8 cellular contexts compared by ENCODE assay signal in the genomic region with DNA sequence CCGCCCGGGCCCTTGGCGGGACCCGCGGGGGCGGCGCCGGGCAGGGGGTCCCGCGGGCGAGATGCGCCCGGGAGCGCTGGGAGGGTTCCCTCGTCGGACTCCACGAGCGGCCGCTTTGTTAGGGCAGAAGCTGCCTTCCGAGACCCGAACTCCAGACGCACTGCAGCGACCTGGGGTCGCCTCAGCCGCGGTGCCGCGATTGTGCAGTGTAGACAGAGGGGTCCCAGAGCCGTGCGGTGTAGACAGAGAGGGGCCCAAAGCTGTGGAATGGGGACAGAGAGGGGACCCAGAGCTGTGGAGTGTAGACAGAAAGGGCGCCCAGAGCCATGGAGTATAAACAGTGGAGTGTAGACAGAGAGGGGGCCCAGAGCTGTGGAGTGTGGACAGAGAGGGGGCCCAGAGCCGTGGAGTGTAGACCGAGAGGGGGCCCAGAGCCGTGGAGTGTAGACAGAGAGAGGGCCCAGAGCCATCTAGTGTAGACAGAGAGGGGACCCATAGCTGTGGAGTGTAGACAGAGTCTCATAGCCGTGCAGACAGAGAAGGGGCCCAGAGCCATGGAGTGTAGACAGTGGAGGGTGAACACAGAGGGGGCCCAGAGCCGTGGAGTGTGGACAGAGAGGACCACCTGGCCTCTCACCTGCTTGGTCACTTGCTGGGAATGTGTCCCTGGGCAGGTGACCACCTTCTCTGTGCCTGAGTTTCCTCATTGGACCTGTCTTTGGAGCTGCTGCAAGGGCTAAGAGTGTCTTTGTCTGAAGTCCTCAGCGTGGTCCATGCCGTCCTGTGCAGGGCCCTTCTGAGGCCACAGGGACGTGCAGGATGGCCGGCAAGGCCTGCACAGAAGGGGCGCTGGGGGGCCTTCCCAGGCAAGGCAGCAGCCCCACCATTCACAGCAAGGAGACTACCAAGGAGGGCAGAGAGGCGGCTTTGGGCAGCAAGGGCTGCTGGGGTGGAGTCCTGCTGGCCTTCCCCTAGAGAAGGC. TPM values are rescaled to one million over a fixed set of nuclear protein-coding genes. Genes with fewer than 3 reads are reported as not detected.
A peak's percentile ranks its signal among the peaks of the same experiment; 100 is the strongest.
DNase-seq lines count a peak whose midpoint lies in the region; ATAC-seq lines count a peak whose summit lies in the region.

No MANE protein-coding gene starts in this region.

- no peak for ATAC-seq in activated naive CD8-positive, alpha-beta T cell treated with anti-CD3 and anti-CD28 coated beads, Interleukin-2, amount 50 U/mL, for 24 hours
- peak; percentile 5 for ATAC-seq in stimulated activated naive CD8-positive, alpha-beta T cell treated with anti-CD3 and anti-CD28 coated beads, Interleukin-15, amount 100 ng/mL, for 72 hours
- ATAC-seq in GM21447 (IDR thresholded peaks at IDR 0.05; ENCODE audit: unreplicated experiment) = no peak

- H3K27me3 Mint-ChIP-seq in activated CD4-positive, alpha-beta T cell treated with anti-CD3 and anti-CD28 coated beads, Interleukin-2, amount 10 ng/mL, durations not matched to agents 7 days and 5 days = peaks cover 63% of the 10 kb centered on the region
- peaks cover 39% of the 10 kb centered on the region for H3K27me3 Mint-ChIP-seq in activated naive CD8-positive, alpha-beta T cell treated with anti-CD3 and anti-CD28 coated beads, Interleukin-2, amount 50 U/mL, for 24 hours
- peaks cover 87% of the 10 kb centered on the region for H3K27me3 Mint-ChIP-seq in stimulated activated naive CD8-positive, alpha-beta T cell treated with anti-CD3 and anti-CD28 coated beads, Interleukin-15, amount 100 ng/mL, for 72 hours

- POLR2A ChIA-PET in activated CD4-positive, alpha-beta T cell treated with anti-CD3 and anti-CD28 coated beads, Interleukin-2, amount 10 ng/mL, durations not matched to agents 7 days and 5 days (lab: Charles Lee) = no interaction called here

- H3K36me3 Mint-ChIP-seq in activated CD4-positive, alpha-beta T cell treated with anti-CD3 and anti-CD28 coated beads, Interleukin-2, amount 10 ng/mL, durations not matched to agents 7 days and 5 days (ENCODE audit: low read depth) = no peaks in the 10 kb centered on the region
- H3K36me3 Mint-ChIP-seq in activated naive CD8-positive, alpha-beta T cell treated with anti-CD3 and anti-CD28 coated beads, Interleukin-2, amount 50 U/mL, for 24 hours (ENCODE audit: low read depth) = no peaks in the 10 kb centered on the region

- no peaks in the 10 kb centered on the region for H3K9me3 Mint-ChIP-seq in activated CD4-positive, alpha-beta T cell treated with anti-CD3 and anti-CD28 coated beads, Interleukin-2, amount 10 ng/mL, durations not matched to agents 7 days and 5 days
- H3K9me3 Mint-ChIP-seq in activated naive CD8-positive, alpha-beta T cell treated with anti-CD3 and anti-CD28 coated beads, Interleukin-2, amount 50 U/mL, for 24 hours = peaks cover 7% of the 10 kb centered on the region
- peaks cover 13% of the 10 kb centered on the region in 2 donors for H3K9me3 Mint-ChIP-seq in stimulated activated naive CD8-positive, alpha-beta T cell treated with anti-CD3 and anti-CD28 coated beads, Interleukin-15, amount 100 ng/mL, for 72 hours

- peak overlapping the region; percentile 72 for H3K4me3 Mint-ChIP-seq in activated CD4-positive, alpha-beta T cell treated with anti-CD3 and anti-CD28 coated beads, Interleukin-2, amount 10 ng/mL, durations not matched to agents 7 days and 5 days
- H3K4me3 Mint-ChIP-seq in activated naive CD8-positive, alpha-beta T cell treated with anti-CD3 and anti-CD28 coated beads, Interleukin-2, amount 50 U/mL, for 24 hours = peak overlapping the region; percentile 56
- H3K4me3 Mint-ChIP-seq in stimulated activated naive CD8-positive, alpha-beta T cell treated with anti-CD3 and anti-CD28 coated beads, Interleukin-15, amount 100 ng/mL, for 72 hours = peak overlapping the region; percentile 62 to 82

- H3K27ac Mint-ChIP-seq in activated CD4-positive, alpha-beta T cell treated with anti-CD3 and anti-CD28 coated beads, Interleukin-2, amount 10 ng/mL, durations not matched to agents 7 days and 5 days = peak overlapping the region; percentile 70
- no peak overlapping the region for H3K27ac Mint-ChIP-seq in activated naive CD8-positive, alpha-beta T cell treated with anti-CD3 and anti-CD28 coated beads, Interleukin-2, amount 50 U/mL, for 24 hours
- no peak overlapping the region for H3K27ac Mint-ChIP-seq in stimulated activated naive CD8-positive, alpha-beta T cell treated with anti-CD3 and anti-CD28 coated beads, Interleukin-15, amount 100 ng/mL, for 72 hours

- DNase-seq in activated CD4-positive, alpha-beta T cell treated with anti-CD3 and anti-CD28 coated beads, Interleukin-2, amount 10 ng/mL, durations not matched to agents 7 days and 5 days = no peak
- no peak for DNase-seq in activated CD4-positive, alpha-beta T cell treated with anti-CD3 and anti-CD28 coated beads, Interleukin-2, amount 50 U/mL, for 48 hours
- no peak for DNase-seq in activated naive CD8-positive, alpha-beta T cell treated with anti-CD3 and anti-CD28 coated beads, Interleukin-2, amount 50 U/mL, for 24 hours
- DNase-seq in islet precursor cell (peak; percentile 53), NCI-H1694 treated with DMSO at 0.1 percent for 48 hours (lab: John Stamatoyannopoulos, UW) (no peak), kidney tubule cell (ENCODE audit: low spot score) (no peak)
- DNase-seq in stimulated activated naive CD8-positive, alpha-beta T cell treated with anti-CD3 and anti-CD28 coated beads, Interleukin-15, amount 100 ng/mL, for 72 hours = peak in 1 of 2 donors; percentile 32

- H3K4me1 Mint-ChIP-seq in activated CD4-positive, alpha-beta T cell treated with anti-CD3 and anti-CD28 coated beads, Interleukin-2, amount 10 ng/mL, durations not matched to agents 7 days and 5 days = peaks cover 17% of the 10 kb centered on the region
- H3K4me1 Mint-ChIP-seq in activated naive CD8-positive, alpha-beta T cell treated with anti-CD3 and anti-CD28 coated beads, Interleukin-2, amount 50 U/mL, for 24 hours = peaks cover 7% of the 10 kb centered on the region
- peaks cover 27% of the 10 kb centered on the region for H3K4me1 Mint-ChIP-seq in stimulated activated naive CD8-positive, alpha-beta T cell treated with anti-CD3 and anti-CD28 coated beads, Interleukin-15, amount 100 ng/mL, for 72 hours

- CTCF ChIA-PET in activated CD4-positive, alpha-beta T cell treated with anti-CD3 and anti-CD28 coated beads, Interleukin-2, amount 10 ng/mL, durations not matched to agents 7 days and 5 days (lab: Charles Lee) = no interaction called here

RNA-seq across cellular contexts. Expression of a gene that starts 0.9 kb away (rescaled TPM):
- total RNA-seq in activated CD4-positive, alpha-beta T cell treated with anti-CD3 and anti-CD28 coated beads, Interleukin-2, amount 10 ng/mL, durations not matched to agents 7 days and 5 days = 10 to 100 TPM in 1 of 2 experiments, 1 to 10 TPM in 1; 9.7 to 10.9 TPM

RNA-seq across cellular contexts. Expression of a gene that starts 44.7 kb away (rescaled TPM):
- under 1 TPM; 0.87 to 0.94 TPM for total RNA-seq in activated CD4-positive, alpha-beta T cell treated with anti-CD3 and anti-CD28 coated beads, Interleukin-2, amount 10 ng/mL, durations not matched to agents 7 days and 5 days
